ENCODE assay signal across 8 cellular contexts in genomic region chr14:100239840-100240724, GRCh38. TPM values are rescaled to one million over a fixed set of nuclear protein-coding genes. Genes with fewer than 3 reads are reported as not detected.
A peak's percentile ranks its signal among the peaks of the same experiment; 100 is the strongest.
DNase-seq lines count a peak whose midpoint lies in the region; ATAC-seq and TF ChIP-seq lines count a peak whose summit lies in the region.

No MANE protein-coding gene starts in this region.

- no peaks in the 10 kb centered on the region for H3K27me3 Mint-ChIP-seq in natural killer cell (ENCODE audit: low read depth in 2 of 2)
- H3K27me3 Mint-ChIP-seq in stimulated activated naive B cell treated with anti-CD40 and anti-IgM and Interleukin-4, amounts not matched to agents 10 μg/mL and 1 μg/mL and 100 μg/mL, for 72 hours: no peaks in the 10 kb centered on the region

- H2AFZ ChIP-seq in PC-9: no peak overlapping the region

- H3K36me3 ChIP-seq in PC-9 (ENCODE audit: low read depth): no peaks in the 10 kb centered on the region

- DNase-seq in DMS 273 (lab: John Stamatoyannopoulos, UW; ENCODE audit: unreplicated experiment): peak; percentile 94
- peak; percentile 74 for DNase-seq in HuH-7.5 (ENCODE audit: low spot score)
- DNase-seq in PC-9: peak; percentile 62 to 68
- DNase-seq in activated T-helper 1 cell treated with anti-CD3 and anti-CD28 coated beads, Interleukin-2, amount 50 U/mL, for 16 hours (ENCODE audit: low read depth in 1 of 2, low spot score in 1 of 2): peak; percentile 65 to 84
- peak; percentile 91 for DNase-seq in fibroblast of mammary gland (ENCODE audit: low read depth)
- DNase-seq in natural killer cell: peak; percentile 80
- peak; percentile 78 for DNase-seq in stimulated activated naive B cell treated with anti-CD40 and anti-IgM and Interleukin-4, amounts not matched to agents 10 μg/mL and 1 μg/mL and 100 μg/mL, for 72 hours

- CTCF ChIA-PET in PC-9 (lab: Charles Lee): interaction anchor here (0.6 kb wide), 1 partner anchor 269 kb away, joined by 3 read pairs; no protein-coding TSS in a partner anchor

- BruUV-seq in PC-9 (replicated peaks; lab: Mats Ljungman, UMichigan): no TSS peak

- intact Hi-C loops in PC-9 (cut with micrococcal nuclease; ENCODE audit: unreplicated experiment) (loop anchor here (10.0 kb wide), 1 partner anchor 135 kb away; the partner anchor contains the start of gene WDR25), natural killer cell (cut with micrococcal nuclease) (loop anchor here (2.0 to 5.0 kb wide), 4 partner anchors 25 to 173 kb away; partner anchors contain the start of genes EVL and WDR25)

- H3K36me3 Mint-ChIP-seq in natural killer cell: no peaks in the 10 kb centered on the region
- H3K36me3 Mint-ChIP-seq in stimulated activated naive B cell treated with anti-CD40 and anti-IgM and Interleukin-4, amounts not matched to agents 10 μg/mL and 1 μg/mL and 100 μg/mL, for 72 hours: peaks cover 30 to 53% of the 10 kb centered on the region in 2 donors

- H3K27ac ChIP-seq in PC-9: peak overlapping the region; percentile 67

- peaks cover 84% of the 10 kb centered on the region for H3K79me2 ChIP-seq in PC-9 (ENCODE audit: low read depth)

- H3K4me2 ChIP-seq in PC-9: peak overlapping the region; percentile 94

- TF ChIP-seq CTCF in PC-9 (conservative IDR thresholded peaks at IDR 0.05): peak; percentile 64
- no peak for TF ChIP-seq CTCF in fibroblast of mammary gland (conservative IDR thresholded peaks at IDR 0.05; ENCODE audit: control insufficient read depth, insufficient read depth, low read depth, low read length)
- peak; percentile 66 for TF ChIP-seq CTCF in natural killer cell (IDR thresholded peaks at IDR 0.05)

- H3K4me3 ChIP-seq in PC-9 (peak overlapping the region; percentile 85), fibroblast of mammary gland (ENCODE audit: control insufficient read depth, low read depth, low read length) (peak overlapping the region; percentile 72)

- peaks cover 53% of the 10 kb centered on the region for H4K20me1 ChIP-seq in PC-9 (ENCODE audit: insufficient read depth)

- H3K4me1 Mint-ChIP-seq in natural killer cell: peaks cover 38 to 61% of the 10 kb centered on the region in 2 donors
- H3K4me1 Mint-ChIP-seq in stimulated activated naive B cell treated with anti-CD40 and anti-IgM and Interleukin-4, amounts not matched to agents 10 μg/mL and 1 μg/mL and 100 μg/mL, for 72 hours: peaks cover 23 to 64% of the 10 kb centered on the region in 2 donors

- H3F3A ChIP-seq in PC-9 (ENCODE audit: insufficient read depth, low read depth): peaks cover 7% of the 10 kb centered on the region; the same call in 1 of the 2 replicates

- no peaks in the 10 kb centered on the region for H3K9me3 Mint-ChIP-seq in natural killer cell
- H3K9me3 Mint-ChIP-seq in stimulated activated naive B cell treated with anti-CD40 and anti-IgM and Interleukin-4, amounts not matched to agents 10 μg/mL and 1 μg/mL and 100 μg/mL, for 72 hours: no peaks in the 10 kb centered on the region

- H3K9me2 ChIP-seq in PC-9 (ENCODE audit: insufficient read depth): no peaks in the 10 kb centered on the region

- POLR2A ChIA-PET in PC-9 (lab: Charles Lee; ENCODE audit: unreplicated experiment): no interaction called here

- ATAC-seq in GM21526 (IDR thresholded peaks at IDR 0.05; ENCODE audit: low FRiP score, unreplicated experiment): peak; percentile 34
- ATAC-seq in natural killer cell: peak; percentile 37 to 63 (median 48)
- ATAC-seq in stimulated activated naive B cell treated with anti-CD40 and anti-IgM and Interleukin-4, amounts not matched to agents 10 μg/mL and 1 μg/mL and 100 μg/mL, for 72 hours (replicated peaks): peak; percentile 46 to 56

- no peaks in the 10 kb centered on the region for H3K9me3 ChIP-seq in PC-9 (ENCODE audit: insufficient read depth, low read depth)

- H3K4me3 Mint-ChIP-seq in natural killer cell: peak overlapping the region; percentile 93
- peak overlapping the region; percentile 86 to 93 for H3K4me3 Mint-ChIP-seq in stimulated activated naive B cell treated with anti-CD40 and anti-IgM and Interleukin-4, amounts not matched to agents 10 μg/mL and 1 μg/mL and 100 μg/mL, for 72 hours

- peaks cover 20% of the 10 kb centered on the region for H3K4me1 ChIP-seq in PC-9 (replicated peaks; ENCODE audit: insufficient read depth)

- H3K27ac Mint-ChIP-seq in natural killer cell: peak overlapping the region; percentile 94 to 97
- peak overlapping the region; percentile 96 for H3K27ac Mint-ChIP-seq in stimulated activated naive B cell treated with anti-CD40 and anti-IgM and Interleukin-4, amounts not matched to agents 10 μg/mL and 1 μg/mL and 100 μg/mL, for 72 hours

- H3K27me3 ChIP-seq in PC-9 (ENCODE audit: insufficient read depth, low read depth): no peaks in the 10 kb centered on the region

RNA-seq across cellular contexts. Expression of gene YY1, which starts 1.1 kb away (rescaled TPM):
- total RNA-seq in PC-9 (2021) (32.3 and 35.8 TPM in 2 replicates), natural killer cell (10 to 100 TPM; 77.9 to 92.6 (median 90.4) TPM)

Comparison
In these comparisons a context has a peak if more than half of its experiments do, and no peak if none do; other contexts are left out.
1. Peak in every context shown above with its lines: DNase-seq, ATAC-seq, H3K4me3 ChIP-seq and H3K27ac ChIP-seq.